In the genomic region with DNA sequence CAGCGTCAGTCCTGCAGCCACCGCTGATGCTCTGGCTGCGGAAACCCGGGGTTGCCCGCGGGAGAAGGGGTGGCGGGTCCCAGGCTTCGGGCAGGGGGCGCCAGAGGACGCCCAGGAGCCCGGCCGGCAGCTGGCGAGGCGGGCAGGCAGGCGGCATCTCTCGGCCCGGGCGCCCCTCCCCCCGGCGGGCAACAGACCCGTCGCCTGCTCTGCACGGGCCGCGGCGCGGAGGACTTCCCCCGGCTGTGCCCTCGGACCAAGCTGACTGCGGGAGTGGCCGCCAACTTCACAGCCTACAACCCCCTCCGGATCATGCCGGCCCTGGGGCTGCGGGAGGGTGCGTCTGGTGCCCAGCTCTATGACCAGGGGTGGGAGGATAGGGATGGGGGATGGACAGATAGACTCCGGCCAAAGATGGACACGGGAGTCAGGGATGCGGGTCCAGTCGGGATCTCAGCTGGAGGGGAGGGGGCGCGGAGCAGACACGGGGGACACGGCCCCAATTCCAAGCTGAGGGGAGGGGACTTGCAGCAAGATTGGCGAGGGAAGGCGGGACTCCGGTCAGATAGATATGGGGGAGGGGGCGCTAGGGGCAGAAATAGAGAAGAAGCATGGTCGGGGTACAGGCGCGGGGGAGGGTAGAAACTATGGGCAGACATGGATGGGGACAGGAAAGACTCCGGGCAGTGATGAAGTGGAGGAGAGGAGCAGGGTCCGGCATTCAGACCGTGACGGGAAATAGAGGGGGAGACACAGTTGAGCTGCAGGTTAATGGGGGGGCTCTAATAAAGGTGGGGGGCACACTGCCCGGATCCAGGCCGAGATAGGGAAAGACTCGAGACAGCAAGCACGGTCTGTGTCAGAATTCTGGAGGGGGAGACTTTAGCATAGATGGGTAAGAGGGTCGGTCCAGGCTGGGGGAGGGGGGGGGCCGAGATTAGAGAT, we compare ENCODE assay signal across 8 cellular contexts. TPM values are rescaled to one million over a fixed set of nuclear protein-coding genes. Genes with fewer than 3 reads are reported as not detected.
DNase-seq lines count a peak whose midpoint lies in the region; ATAC-seq and TF ChIP-seq lines count a peak whose summit lies in the region.

No MANE protein-coding gene starts in this region.

- H3K4me1 ChIP-seq in A673 (ENCODE audit: insufficient read depth, low read length, poor library complexity, severe bottlenecking) (peaks cover 31% of the 10 kb centered on the region), liver (ENCODE audit: control insufficient read depth in 4 of 4, insufficient read depth in 4 of 4, low read length in 3 of 4) (peaks cover 3 to 20% (median 9%) of the 10 kb centered on the region in 4 donors)

- peak overlapping the region; percentile 84 for H3K4me3 Mint-ChIP-seq in activated CD4-positive, alpha-beta T cell treated with anti-CD3 and anti-CD28 coated beads, Interleukin-2, amount 10 ng/mL, durations not matched to agents 24 days and 14 days

- TF ChIP-seq CTCF in A673 (conservative IDR thresholded peaks at IDR 0.05; ENCODE audit: low read depth, low read length), result peak; percentile 69
- peak; percentile 44 for TF ChIP-seq CTCF in liver (IDR thresholded peaks at IDR 0.05; ENCODE audit: low read depth, low read length, missing input control)

- H3K36me3 ChIP-seq in A673 (ENCODE audit: insufficient read depth, low read length, poor library complexity, severe bottlenecking) (no peaks in the 10 kb centered on the region), liver (ENCODE audit: control insufficient read depth in 4 of 4, insufficient read depth in 3 of 4, low read depth in 1 of 4, low read length in 3 of 4) (no peaks in the 10 kb centered on the region)

- 2% methylated on average over 60 of the region's 60 CpGs for WGBS in liver

- H3K27ac Mint-ChIP-seq in activated CD4-positive, alpha-beta T cell treated with anti-CD3 and anti-CD28 coated beads, Interleukin-2, amount 10 ng/mL, durations not matched to agents 24 days and 14 days, result no peak overlapping the region

- H3K36me3 Mint-ChIP-seq in activated CD4-positive, alpha-beta T cell treated with anti-CD3 and anti-CD28 coated beads, Interleukin-2, amount 10 ng/mL, durations not matched to agents 24 days and 14 days (ENCODE audit: low read depth), result peaks cover 2% of the 10 kb centered on the region

- CTCF ChIA-PET in A673 (lab: Charles Lee), result interaction anchor here (0.6 to 3.6 kb wide), 5 partner anchors 14 to 201 kb away, joined by 3 to 15 read pairs (median 6); no protein-coding TSS in a partner anchor

- no peak for ATAC-seq in GM21515 (IDR thresholded peaks at IDR 0.05; ENCODE audit: unreplicated experiment)

- H3K9me3 Mint-ChIP-seq in activated CD4-positive, alpha-beta T cell treated with anti-CD3 and anti-CD28 coated beads, Interleukin-2, amount 10 ng/mL, durations not matched to agents 24 days and 14 days, result no peaks in the 10 kb centered on the region

- H3K27ac ChIP-seq in A673 (ENCODE audit: low read depth, low read length, poor library complexity, severe bottlenecking) (no peak overlapping the region), liver (ENCODE audit: low read depth in 1 of 2, low read length in 2 of 2) (no peak overlapping the region)

- no TSS peak for BruUV-seq in A673 (replicated peaks; lab: Mats Ljungman, UMichigan)

- peak in 1 of 2 donors; percentile 41 for TF ChIP-seq RAD21 in liver (IDR thresholded peaks at IDR 0.05)

- intact Hi-C loops in A673 (cut with micrococcal nuclease; ENCODE audit: unreplicated experiment), result no loop called here
- intact Hi-C loops in activated CD4-positive, alpha-beta T cell treated with anti-CD3 and anti-CD28 coated beads, Interleukin-2, amount 10 ng/mL, durations not matched to agents 24 days and 14 days (cut with micrococcal nuclease), result loop anchor here (1.0 kb wide), 1 partner anchor 26 kb away; no protein-coding TSS in a partner anchor

- peaks cover 70% of the 10 kb centered on the region for H3K27me3 Mint-ChIP-seq in activated CD4-positive, alpha-beta T cell treated with anti-CD3 and anti-CD28 coated beads, Interleukin-2, amount 10 ng/mL, durations not matched to agents 24 days and 14 days

- H3K4me1 Mint-ChIP-seq in activated CD4-positive, alpha-beta T cell treated with anti-CD3 and anti-CD28 coated beads, Interleukin-2, amount 10 ng/mL, durations not matched to agents 24 days and 14 days, result peaks cover 18% of the 10 kb centered on the region

- DNase-seq in A673 (ENCODE audit: low spot score), result peak; percentile 82
- DNase-seq in GM19238 (ENCODE audit: insufficient read length, low spot score), result peak; percentile 65
- peak; percentile 45 for DNase-seq in NCI-H446 treated with DMSO at 0.1 percent for 48 hours (lab: John Stamatoyannopoulos, UW)
- peak; percentile 90 for DNase-seq in activated CD4-positive, alpha-beta T cell treated with anti-CD3 and anti-CD28 coated beads, Interleukin-2, amount 10 ng/mL, durations not matched to agents 24 days and 14 days
- DNase-seq in dermis blood vessel endothelial cell, result peak; percentile 66
- peak; percentile 63 to 68 for DNase-seq in stimulated activated CD4-positive, alpha-beta T cell treated with anti-CD3 and anti-CD28 coated beads, Interleukin-4, amount 100 ng/mL, for 48 hours (ENCODE audit: low read depth in 2 of 2)

- POLR2A ChIA-PET in A673 (lab: Charles Lee; ENCODE audit: low non-redundant PET), result no interaction called here

- H3K9ac ChIP-seq in liver (ENCODE audit: low read depth in 1 of 2, low read length in 2 of 2), result no peak overlapping the region

- H3K4me3 ChIP-seq in A673 (ENCODE audit: low read depth, low read length, poor library complexity, severe bottlenecking), result peak overlapping the region; percentile 64
- peak overlapping the region in 1 of 3 donors; percentile 63 for H3K4me3 ChIP-seq in liver (ENCODE audit: low read depth in 1 of 3, low read length in 3 of 3)

- no peaks in the 10 kb centered on the region for H3K27me3 ChIP-seq in A673 (replicated peaks; ENCODE audit: insufficient read depth, low read depth, low read length, poor library complexity)
- peaks cover 2 to 23% (median 8%) of the 10 kb centered on the region in 4 donors for H3K27me3 ChIP-seq in liver (ENCODE audit: control insufficient read depth in 4 of 4, insufficient read depth in 4 of 4, low read length in 3 of 4)

- no peaks in the 10 kb centered on the region for H3K9me3 ChIP-seq in A673 (ENCODE audit: low read depth, low read length, poor library complexity, severe bottlenecking)
- no peaks in the 10 kb centered on the region for H3K9me3 ChIP-seq in liver (ENCODE audit: control insufficient read depth in 4 of 4, low read length in 3 of 4)

TF ChIP-seq in liver, 16 proteins besides CTCF, POLR2A, EP300 and RAD21:
- TF ChIP-seq SP1 (IDR thresholded peaks at IDR 0.05) (no peak), JUND (IDR thresholded peaks at IDR 0.05) (no peak), NR2F2 (IDR thresholded peaks at IDR 0.05) (no peak), FOXA1 (IDR thresholded peaks at IDR 0.05) (no peak), RXRA (IDR thresholded peaks at IDR 0.05) (no peak), TAF1 (conservative IDR thresholded peaks at IDR 0.05) (no peak), FOXA2 (IDR thresholded peaks at IDR 0.05) (no peak), HNF4G (IDR thresholded peaks at IDR 0.05) (no peak), HNF4A (conservative IDR thresholded peaks at IDR 0.05) (no peak), GABPA (IDR thresholded peaks at IDR 0.05 in 1 of 2, conservative IDR thresholded peaks at IDR 0.05 in 1 of 2) (no peak)
- TF ChIP-seq, protein P1, sequence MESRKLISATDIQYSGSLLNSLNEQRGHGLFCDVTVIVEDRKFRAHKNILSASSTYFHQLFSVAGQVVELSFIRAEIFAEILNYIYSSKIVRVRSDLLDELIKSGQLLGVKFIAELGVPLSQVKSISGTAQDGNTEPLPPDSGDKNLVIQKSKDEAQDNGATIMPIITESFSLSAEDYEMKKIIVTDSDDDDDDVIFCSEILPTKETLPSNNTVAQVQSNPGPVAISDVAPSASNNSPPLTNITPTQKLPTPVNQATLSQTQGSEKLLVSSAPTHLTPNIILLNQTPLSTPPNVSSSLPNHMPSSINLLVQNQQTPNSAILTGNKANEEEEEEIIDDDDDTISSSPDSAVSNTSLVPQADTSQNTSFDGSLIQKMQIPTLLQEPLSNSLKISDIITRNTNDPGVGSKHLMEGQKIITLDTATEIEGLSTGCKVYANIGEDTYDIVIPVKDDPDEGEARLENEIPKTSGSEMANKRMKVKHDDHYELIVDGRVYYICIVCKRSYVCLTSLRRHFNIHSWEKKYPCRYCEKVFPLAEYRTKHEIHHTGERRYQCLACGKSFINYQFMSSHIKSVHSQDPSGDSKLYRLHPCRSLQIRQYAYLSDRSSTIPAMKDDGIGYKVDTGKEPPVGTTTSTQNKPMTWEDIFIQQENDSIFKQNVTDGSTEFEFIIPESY (IDR thresholded peaks at IDR 0.05), result no peak
- TF ChIP-seq, protein P2, sequence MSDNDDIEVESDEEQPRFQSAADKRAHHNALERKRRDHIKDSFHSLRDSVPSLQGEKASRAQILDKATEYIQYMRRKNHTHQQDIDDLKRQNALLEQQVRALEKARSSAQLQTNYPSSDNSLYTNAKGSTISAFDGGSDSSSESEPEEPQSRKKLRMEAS (IDR thresholded peaks at IDR 0.05), result no peak

RNA-seq across cellular contexts. Expression of a gene that starts 1.1 kb away (rescaled TPM):
- total RNA-seq in A673 (2021) (5.9 and 8.6 TPM in 2 replicates), dermis blood vessel endothelial cell (0.17 and 0.28 TPM in 2 replicates), liver (under 1 TPM; under 0.01 to 0.05 TPM)
- total RNA-seq in activated CD4-positive, alpha-beta T cell treated with anti-CD3 and anti-CD28 coated beads, Interleukin-2, amount 10 ng/mL, durations not matched to agents 24 days and 14 days, result 0.40 and 0.45 TPM in 2 replicates
- polyA plus RNA-seq in liver, result under 1 TPM in 1 of 2 donors, not detected in 1; 0.05 TPM

RNA-seq across cellular contexts. Expression of a gene that starts 52.8 kb away (rescaled TPM):
- total RNA-seq in A673 (2021), result 0.58 and 0.85 TPM in 2 replicates
- total RNA-seq in activated CD4-positive, alpha-beta T cell treated with anti-CD3 and anti-CD28 coated beads, Interleukin-2, amount 10 ng/mL, durations not matched to agents 24 days and 14 days, result not detected in 2 replicates
- total RNA-seq in dermis blood vessel endothelial cell, result 2.0 and 11.4 TPM in 2 replicates
- under 1 TPM; under 0.01 to 0.19 TPM for total RNA-seq in liver
- under 1 TPM in 1 of 2 donors, not detected in 1; 0.12 TPM for polyA plus RNA-seq in liver

RNA-seq across cellular contexts. Expression of a gene that starts 59.2 kb away (rescaled TPM):
- total RNA-seq in A673 (2021) (26.6 and 35.7 TPM in 2 replicates), dermis blood vessel endothelial cell (0.51 and 0.65 TPM in 2 replicates), liver (1 to 10 TPM; 3.0 to 3.8 TPM)
- not detected in 2 replicates for total RNA-seq in activated CD4-positive, alpha-beta T cell treated with anti-CD3 and anti-CD28 coated beads, Interleukin-2, amount 10 ng/mL, durations not matched to agents 24 days and 14 days
- polyA plus RNA-seq in liver, result 1 to 10 TPM in 1 of 2 donors, under 1 TPM in 1; 0.43 to 1.7 TPM
